ENCODE assay signal across 8 cellular contexts in the genomic region with DNA sequence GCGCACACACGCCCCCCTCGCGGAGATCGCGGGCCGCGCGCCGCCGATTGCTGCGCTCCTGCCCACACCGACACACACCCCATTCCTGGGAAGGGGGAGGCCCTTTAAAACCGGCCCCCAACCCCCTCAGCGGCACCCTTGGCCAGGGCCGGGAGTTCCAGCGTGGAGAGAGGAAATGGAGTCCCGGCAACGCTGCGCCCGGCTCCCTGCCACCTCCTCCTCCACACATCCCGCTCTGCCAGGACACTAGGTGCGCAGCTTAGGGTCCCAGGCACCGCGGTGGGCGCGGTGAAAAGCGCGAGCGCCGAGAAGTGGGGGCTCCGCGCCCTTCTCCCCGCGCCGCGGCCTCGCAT.
DNase-seq lines count a peak whose midpoint lies in the region; ATAC-seq and TF ChIP-seq lines count a peak whose summit lies in the region.

No MANE protein-coding gene starts in this region.

- no peaks in the 10 kb centered on the region; the same call in 1 of the 2 replicates for H3K27me3 ChIP-seq in iPS DF 6.9 (ENCODE audit: control insufficient read depth, insufficient read depth, low read length)

- H3K36me3 ChIP-seq in iPS DF 6.9 (ENCODE audit: control insufficient read depth, insufficient read depth, low read length), result no peaks in the 10 kb centered on the region

- H3K36me3 Mint-ChIP-seq in stimulated activated effector memory CD8-positive, alpha-beta T cell treated with anti-CD3 and anti-CD28 coated beads, Interleukin-12 subunit alpha, Interleukin-12 subunit beta, amount 100 ng/mL, for 72 hours, result no peaks in the 10 kb centered on the region

- H3K9me3 ChIP-seq in iPS DF 6.9 (ENCODE audit: control insufficient read depth, insufficient read depth, low read length), result no peaks in the 10 kb centered on the region

- peak overlapping the region; percentile 80 for H3K4me3 ChIP-seq in iPS DF 6.9 (ENCODE audit: low read length)

- CTCF ChIA-PET in HEK293T (lab: Yijun Ruan, JAX), result interaction anchor here (0.6 to 2.3 kb wide), 10 partner anchors 9 to 625 kb away, joined by 3 to 10 read pairs (median 3); no protein-coding TSS in a partner anchor

- no CpG with 5 or more reads among the region's 38 CpGs for WGBS in iPS DF 6.9 (ENCODE audit: insufficient coverage, insufficient read length)

- peaks cover 13% of the 10 kb centered on the region for H3K4me1 Mint-ChIP-seq in stimulated activated effector memory CD8-positive, alpha-beta T cell treated with anti-CD3 and anti-CD28 coated beads, Interleukin-12 subunit alpha, Interleukin-12 subunit beta, amount 100 ng/mL, for 72 hours

- ATAC-seq in HG03045 (IDR thresholded peaks at IDR 0.05; ENCODE audit: unreplicated experiment), result peak; percentile 20
- ATAC-seq in stimulated activated effector memory CD8-positive, alpha-beta T cell treated with anti-CD3 and anti-CD28 coated beads, Interleukin-12 subunit alpha, Interleukin-12 subunit beta, amount 100 ng/mL, for 72 hours, result peak; percentile 14

- POLR2A ChIA-PET in HEK293T (lab: Yijun Ruan, JAX), result interaction anchor here (0.6 to 3.1 kb wide), 18 partner anchors 9 to 334 kb away, joined by 3 to 17 read pairs (median 4); a partner anchor contains a TSS

- H3K9me3 Mint-ChIP-seq in stimulated activated effector memory CD8-positive, alpha-beta T cell treated with anti-CD3 and anti-CD28 coated beads, Interleukin-12 subunit alpha, Interleukin-12 subunit beta, amount 100 ng/mL, for 72 hours, result no peaks in the 10 kb centered on the region

- DNase-seq in stimulated activated CD4-positive, alpha-beta T cell treated with anti-CD3 and anti-CD28 coated beads, Interleukin-2, amount 100 ng/mL, for 4 hours (ENCODE audit: low read depth), result peak; percentile 4
- no peak for DNase-seq in stimulated activated CD4-positive, alpha-beta T cell treated with anti-CD3 and anti-CD28 coated beads, Interleukin-4, amount 100 ng/mL, for 24 hours
- peak; percentile 4 to 6 for DNase-seq in activated T-helper 1 cell treated with anti-CD3 and anti-CD28 coated beads, Interleukin-2, amount 50 U/mL, for 16 hours (ENCODE audit: low read depth in 1 of 2, low spot score in 1 of 2)
- DNase-seq in iPS DF 6.9 (ENCODE audit: low read depth, low spot score), result no peak
- DNase-seq in stimulated activated effector memory CD8-positive, alpha-beta T cell treated with anti-CD3 and anti-CD28 coated beads, Interleukin-12 subunit alpha, Interleukin-12 subunit beta, amount 100 ng/mL, for 72 hours (ENCODE audit: low spot score in 2 of 2), result peak; percentile 12 to 71
- no peak for DNase-seq in HEK293T (ENCODE audit: extremely low spot score)
- no peak for DNase-seq in midbrain (lab: John Stamatoyannopoulos, UW)

- H3K4me1 ChIP-seq in iPS DF 6.9 (ENCODE audit: control insufficient read depth, insufficient read depth, low read length), result peaks cover 6% of the 10 kb centered on the region; the same call in 1 of the 2 replicates

- no peak overlapping the region for H3K27ac ChIP-seq in iPS DF 6.9 (ENCODE audit: low read length)

- H3K27ac Mint-ChIP-seq in stimulated activated effector memory CD8-positive, alpha-beta T cell treated with anti-CD3 and anti-CD28 coated beads, Interleukin-12 subunit alpha, Interleukin-12 subunit beta, amount 100 ng/mL, for 72 hours, result no peak overlapping the region

- H3K4me3 Mint-ChIP-seq in stimulated activated effector memory CD8-positive, alpha-beta T cell treated with anti-CD3 and anti-CD28 coated beads, Interleukin-12 subunit alpha, Interleukin-12 subunit beta, amount 100 ng/mL, for 72 hours, result peak overlapping the region; percentile 79

TF ChIP-seq in HEK293T, 16 proteins besides CTCF, POLR2A, EP300 and RAD21:
- TF ChIP-seq TARDBP (IDR thresholded peaks at IDR 0.05) (no peak), FOXK2 (IDR thresholded peaks at IDR 0.05) (no peak), FOXM1 (IDR thresholded peaks at IDR 0.05; ENCODE audit: borderline replicate concordance) (no peak), SP1 (IDR thresholded peaks at IDR 0.05) (no peak), SUZ12 (IDR thresholded peaks at IDR 0.05) (no peak), L3MBTL2 (conservative IDR thresholded peaks at IDR 0.05) (no peak), ZNF384 (IDR thresholded peaks at IDR 0.05) (no peak), BHLHE40 (IDR thresholded peaks at IDR 0.05; ENCODE audit: borderline replicate concordance) (no peak), ARNT (IDR thresholded peaks at IDR 0.05) (no peak), NFRKB (IDR thresholded peaks at IDR 0.05) (no peak)

Comparison
In these comparisons a context has a peak if more than half of its experiments do, and no peak if none do; other contexts are left out.
1. DNase-seq: peak in stimulated activated CD4-positive, alpha-beta T cell treated with anti-CD3 and anti-CD28 coated beads, Interleukin-2, amount 100 ng/mL, for 4 hours (single experiment), activated T-helper 1 cell treated with anti-CD3 and anti-CD28 coated beads, Interleukin-2, amount 50 U/mL, for 16 hours (2 of 2) and stimulated activated effector memory CD8-positive, alpha-beta T cell treated with anti-CD3 and anti-CD28 coated beads, Interleukin-12 subunit alpha, Interleukin-12 subunit beta, amount 100 ng/mL, for 72 hours (2 of 2); none in stimulated activated CD4-positive, alpha-beta T cell treated with anti-CD3 and anti-CD28 coated beads, Interleukin-4, amount 100 ng/mL, for 24 hours (single experiment), iPS DF 6.9 (single experiment), HEK293T (single experiment) and midbrain (single experiment).